1 cellular context compared by ENCODE assay signal in the genomic region with DNA sequence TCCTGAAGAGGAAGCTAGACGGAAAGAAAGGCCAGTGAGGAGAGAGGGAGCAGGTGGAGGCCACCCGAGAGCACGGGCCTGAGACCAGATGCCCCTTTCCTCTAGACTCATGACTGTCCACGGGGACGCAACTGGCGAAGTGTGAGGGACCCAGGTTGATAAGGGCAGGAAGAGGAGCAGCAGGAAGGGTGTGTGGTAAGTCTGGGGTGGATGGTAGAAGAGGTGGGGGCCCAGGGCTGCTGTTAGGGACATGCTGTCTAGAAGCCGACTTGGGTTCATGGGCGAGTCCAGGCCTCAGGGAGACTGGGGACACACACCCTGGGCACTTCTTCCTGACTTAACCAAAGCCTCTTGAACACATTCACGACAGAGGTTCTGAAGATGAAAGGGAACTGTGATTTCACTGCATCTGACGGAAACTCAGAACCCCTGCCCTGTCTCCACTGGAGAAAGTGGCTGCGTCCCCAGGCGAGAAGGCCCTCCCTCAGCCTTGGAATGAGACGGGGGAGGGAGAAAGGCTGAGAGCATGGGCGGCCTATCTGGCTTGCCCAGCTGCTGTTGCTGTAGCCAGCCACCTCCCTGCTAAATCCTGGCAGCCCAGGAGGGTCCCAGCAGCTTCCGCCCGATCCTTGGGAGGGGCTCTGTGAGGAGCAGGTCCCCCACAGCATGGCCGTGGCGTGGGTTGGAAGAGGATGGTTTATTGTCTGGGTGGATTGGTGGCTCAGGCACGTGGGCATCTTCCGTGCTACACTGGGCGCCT.
TF ChIP-seq lines count a peak whose summit lies in the region.

No MANE protein-coding gene starts in this region.

TF ChIP-seq in HepG2, 621 proteins besides CTCF, POLR2A, EP300 and RAD21:
- no peak for TF ChIP-seq JARID2 (CRISPR knock-in tag; IDR thresholded peaks at IDR 0.05; ENCODE audit: insufficient replicate concordance)
- peak; percentile 39 for TF ChIP-seq AGO2 (optimal IDR thresholded peaks at IDR 0.05; ENCODE audit: low read depth, low read length)
